In the genomic region with DNA sequence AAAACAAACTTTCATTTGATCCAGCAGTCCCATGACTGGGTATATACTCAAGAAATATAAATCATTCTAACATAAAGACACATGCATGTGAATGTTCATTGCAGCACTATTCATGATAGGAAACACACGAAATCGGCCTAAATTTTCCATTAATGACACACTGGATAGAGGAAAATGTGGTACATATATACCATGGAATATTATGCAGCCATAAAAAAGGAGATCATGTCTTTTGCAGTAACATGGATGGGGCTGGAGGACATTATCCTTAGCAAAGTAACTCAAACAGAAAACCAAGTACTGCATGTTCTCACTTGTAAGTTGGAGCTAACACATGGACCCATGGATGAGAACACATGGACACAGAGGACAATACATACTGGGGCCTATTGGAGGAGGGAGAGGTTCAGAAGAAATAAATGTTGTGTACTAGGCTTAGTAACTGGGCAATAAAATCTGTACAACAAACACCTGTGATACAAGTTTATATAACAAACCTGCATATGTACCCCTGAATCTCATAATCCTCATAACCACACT, we compare ENCODE assay signal across 38 cellular contexts.
"Had no signal": no experiment of that assay in that cellular context is flagged by ENCODE, and none has a peak within 500 bp of the region (broad histone marks: within the 10 kb centered on the region; RNA-seq: fewer than 3 reads in every experiment).

No MANE protein-coding gene starts in this region.

- H3K27ac Mint-ChIP-seq: activated CD4-positive, alpha-beta memory T cell treated with anti-CD3 and anti-CD28 coated beads, Interleukin-2, amount 10 ng/mL, durations not matched to agents 7 days and 5 days; activated CD4-positive, alpha-beta T cell treated with anti-CD3 and anti-CD28 coated beads for 36 hours; activated CD4-positive, alpha-beta T cell treated with anti-CD3 and anti-CD28 coated beads, Interleukin-2, amount 10 ng/mL, durations not matched to agents 7 days and 5 days; activated CD8-positive, alpha-beta memory T cell treated with anti-CD3 and anti-CD28 coated beads, Interleukin-2, amount 10 ng/mL, durations not matched to agents 7 days and 5 days; activated CD8-positive, alpha-beta T cell treated with anti-CD3 and anti-CD28 coated beads, Interleukin-2, amount 10 ng/mL, durations not matched to agents 7 days and 5 days; activated naive CD4-positive, alpha-beta T cell treated with anti-CD3 and anti-CD28 coated beads, Interleukin-2, amount 10 ng/mL, durations not matched to agents 7 days and 5 days; activated naive CD4-positive, alpha-beta T cell treated with anti-CD3 and anti-CD28 coated beads, Interleukin-2, amount 50 U/mL, for 24 hours; activated naive CD8-positive, alpha-beta T cell; activated naive CD8-positive, alpha-beta T cell treated with anti-CD3 and anti-CD28 coated beads, Interleukin-2, amount 10 ng/mL, durations not matched to agents 7 days and 5 days; activated naive CD8-positive, alpha-beta T cell treated with anti-CD3 and anti-CD28 coated beads, Interleukin-2, amount 50 U/mL, for 24 hours; activated T-cell treated with anti-CD3 and anti-CD28 coated beads, Interleukin-2, amount 50 U/mL, for 24 hours; activated T-helper 2 cell treated with anti-CD3 and anti-CD28 coated beads, Interferon-gamma antibody, Interleukin-2, Interleukin-4, amounts not matched to agents 10 μg/mL and 5 μg/mL and 100 μg/mL, durations not matched to agents 14 hours and 24 hours and 36 hours; T-helper 1 cell treated with Interleukin-12 subunit alpha and Interleukin-12 subunit beta and Interleukin-4 antibody, amounts not matched to agents 30 μg/mL and 1 μg/mL, for 36 hours; T-helper 2 cell treated with Interferon-gamma antibody and Interleukin-4, amounts not matched to agents 5 μg/mL and 100 μg/mL, for 36 hours; WTC11 had no signal

- H3K36me3 Mint-ChIP-seq: activated CD8-positive, alpha-beta memory T cell treated with anti-CD3 and anti-CD28 coated beads, Interleukin-2, amount 10 ng/mL, durations not matched to agents 7 days and 5 days; activated naive CD4-positive, alpha-beta T cell treated with anti-CD3 and anti-CD28 coated beads, Interleukin-2, amount 10 ng/mL, durations not matched to agents 7 days and 5 days; activated naive CD4-positive, alpha-beta T cell treated with anti-CD3 and anti-CD28 coated beads, Interleukin-2, amount 50 U/mL, for 24 hours; activated naive CD8-positive, alpha-beta T cell; activated naive CD8-positive, alpha-beta T cell treated with anti-CD3 and anti-CD28 coated beads, Interleukin-2, amount 10 ng/mL, durations not matched to agents 7 days and 5 days; WTC11 had no signal

- FAIRE-seq: TTC549 had no signal

- H3K27me3 ChIP-seq: ascending aorta, body of pancreas, brain microvascular endothelial cell, breast epithelium had no signal

- DNase-seq: activated CD4-positive, alpha-beta memory T cell treated with anti-CD3 and anti-CD28 coated beads, Interleukin-2, amount 10 ng/mL, durations not matched to agents 7 days and 5 days; activated CD4-positive, alpha-beta T cell treated with anti-CD3 and anti-CD28 coated beads for 1 hour; activated CD4-positive, alpha-beta T cell treated with anti-CD3 and anti-CD28 coated beads for 36 hours; activated CD4-positive, alpha-beta T cell treated with anti-CD3 and anti-CD28 coated beads for 48 hours; activated CD4-positive, alpha-beta T cell treated with anti-CD3 and anti-CD28 coated beads, Interleukin-2, amount 10 ng/mL, durations not matched to agents 7 days and 5 days; activated CD4-positive, alpha-beta T cell treated with anti-CD3 and anti-CD28 coated beads, Interleukin-2, amount 50 U/mL, for 48 hours; activated CD4-positive, CD25-positive, alpha-beta regulatory T cell; activated CD8-positive, alpha-beta memory T cell treated with anti-CD3 and anti-CD28 coated beads for 24 hours; activated CD8-positive, alpha-beta memory T cell treated with anti-CD3 and anti-CD28 coated beads, Interleukin-2, amount 10 ng/mL, durations not matched to agents 7 days and 5 days; activated CD8-positive, alpha-beta memory T cell treated with anti-CD3 and anti-CD28 coated beads, Interleukin-2, amount 50 U/mL, for 48 hours; activated CD8-positive, alpha-beta T cell treated with anti-CD3 and anti-CD28 coated beads, Interleukin-2, amount 10 ng/mL, durations not matched to agents 7 days and 5 days; activated effector memory CD4-positive, alpha-beta T cell treated with Interleukin-2 at 50 U/mL for 16 hours; activated gamma-delta T cell; activated naive CD4-positive, alpha-beta T cell treated with anti-CD3 and anti-CD28 coated beads, Interleukin-2, amount 10 ng/mL, durations not matched to agents 7 days and 5 days; activated naive CD4-positive, alpha-beta T cell treated with Interleukin-2 at 50 U/mL for 16 hours; activated naive CD8-positive, alpha-beta T cell treated with anti-CD3 and anti-CD28 coated beads, Interleukin-2, amount 10 ng/mL, durations not matched to agents 7 days and 5 days; activated naive CD8-positive, alpha-beta T cell treated with anti-CD3 and anti-CD28 coated beads, Interleukin-2, amount 50 U/mL, for 24 hours; activated T-cell treated with anti-CD3 and anti-CD28 coated beads, Interleukin-2, amount 50 U/mL, for 24 hours; activated T-cell treated with anti-CD3 and anti-CD28 coated beads, Interleukin-2, amount 50 U/mL, for 48 hours; amygdala; anterior cingulate cortex; body of pancreas; brain microvascular endothelial cell; central memory CD4-positive, alpha-beta T cell; T-helper 1 cell; T-helper 2 cell; T-helper 9 cell; WERI-Rb-1 had no signal

- H3K36me3 ChIP-seq: ascending aorta, brain microvascular endothelial cell, breast epithelium, WERI-Rb-1 had no signal

- H3K4me1 ChIP-seq: ascending aorta, body of pancreas, breast epithelium had no signal

- H3K9me3 ChIP-seq: ascending aorta, body of pancreas, breast epithelium had no signal

- H3K4me3 ChIP-seq: ascending aorta, body of pancreas, breast epithelium had no signal

- H3K27ac ChIP-seq: ascending aorta, body of pancreas, brain microvascular endothelial cell, breast epithelium, WERI-Rb-1 had no signal

- H3K4me1 Mint-ChIP-seq: activated CD4-positive, alpha-beta memory T cell treated with anti-CD3 and anti-CD28 coated beads, Interleukin-2, amount 10 ng/mL, durations not matched to agents 7 days and 5 days; activated CD4-positive, alpha-beta T cell treated with anti-CD3 and anti-CD28 coated beads for 36 hours; activated CD4-positive, alpha-beta T cell treated with anti-CD3 and anti-CD28 coated beads, Interleukin-2, amount 10 ng/mL, durations not matched to agents 7 days and 5 days; activated CD8-positive, alpha-beta memory T cell treated with anti-CD3 and anti-CD28 coated beads, Interleukin-2, amount 10 ng/mL, durations not matched to agents 7 days and 5 days; activated naive CD4-positive, alpha-beta T cell treated with anti-CD3 and anti-CD28 coated beads, Interleukin-2, amount 10 ng/mL, durations not matched to agents 7 days and 5 days; activated naive CD4-positive, alpha-beta T cell treated with anti-CD3 and anti-CD28 coated beads, Interleukin-2, amount 50 U/mL, for 24 hours; activated naive CD8-positive, alpha-beta T cell treated with anti-CD3 and anti-CD28 coated beads, Interleukin-2, amount 10 ng/mL, durations not matched to agents 7 days and 5 days; activated naive CD8-positive, alpha-beta T cell treated with anti-CD3 and anti-CD28 coated beads, Interleukin-2, amount 50 U/mL, for 24 hours; WTC11 had no signal

- H3K4me3 Mint-ChIP-seq: activated CD4-positive, alpha-beta memory T cell treated with anti-CD3 and anti-CD28 coated beads, Interleukin-2, amount 10 ng/mL, durations not matched to agents 7 days and 5 days; activated CD4-positive, alpha-beta T cell treated with anti-CD3 and anti-CD28 coated beads for 36 hours; activated CD4-positive, alpha-beta T cell treated with anti-CD3 and anti-CD28 coated beads, Interleukin-2, amount 10 ng/mL, durations not matched to agents 7 days and 5 days; activated CD8-positive, alpha-beta memory T cell treated with anti-CD3 and anti-CD28 coated beads, Interleukin-2, amount 10 ng/mL, durations not matched to agents 7 days and 5 days; activated CD8-positive, alpha-beta T cell treated with anti-CD3 and anti-CD28 coated beads, Interleukin-2, amount 10 ng/mL, durations not matched to agents 7 days and 5 days; activated naive CD4-positive, alpha-beta T cell treated with anti-CD3 and anti-CD28 coated beads, Interleukin-2, amount 10 ng/mL, durations not matched to agents 7 days and 5 days; activated naive CD4-positive, alpha-beta T cell treated with anti-CD3 and anti-CD28 coated beads, Interleukin-2, amount 50 U/mL, for 24 hours; activated naive CD8-positive, alpha-beta T cell; activated naive CD8-positive, alpha-beta T cell treated with anti-CD3 and anti-CD28 coated beads, Interleukin-2, amount 10 ng/mL, durations not matched to agents 7 days and 5 days; activated naive CD8-positive, alpha-beta T cell treated with anti-CD3 and anti-CD28 coated beads, Interleukin-2, amount 50 U/mL, for 24 hours; activated T-cell treated with anti-CD3 and anti-CD28 coated beads, Interleukin-2, amount 50 U/mL, for 24 hours; T-helper 1 cell treated with Interleukin-12 subunit alpha and Interleukin-12 subunit beta and Interleukin-4 antibody, amounts not matched to agents 30 μg/mL and 1 μg/mL, for 36 hours; T-helper 2 cell treated with Interferon-gamma antibody and Interleukin-4, amounts not matched to agents 5 μg/mL and 100 μg/mL, for 36 hours; WTC11 had no signal

- H3K27me3 Mint-ChIP-seq: activated CD4-positive, alpha-beta T cell treated with anti-CD3 and anti-CD28 coated beads for 36 hours; activated naive CD4-positive, alpha-beta T cell treated with anti-CD3 and anti-CD28 coated beads, Interleukin-2, amount 10 ng/mL, durations not matched to agents 7 days and 5 days had no signal

- H3K9me3 Mint-ChIP-seq: activated CD4-positive, alpha-beta memory T cell treated with anti-CD3 and anti-CD28 coated beads, Interleukin-2, amount 10 ng/mL, durations not matched to agents 7 days and 5 days; activated CD4-positive, alpha-beta T cell treated with anti-CD3 and anti-CD28 coated beads, Interleukin-2, amount 10 ng/mL, durations not matched to agents 7 days and 5 days; activated naive CD4-positive, alpha-beta T cell treated with anti-CD3 and anti-CD28 coated beads, Interleukin-2, amount 10 ng/mL, durations not matched to agents 7 days and 5 days; activated naive CD4-positive, alpha-beta T cell treated with anti-CD3 and anti-CD28 coated beads, Interleukin-2, amount 50 U/mL, for 24 hours; activated naive CD8-positive, alpha-beta T cell treated with anti-CD3 and anti-CD28 coated beads, Interleukin-2, amount 50 U/mL, for 24 hours; activated T-cell treated with anti-CD3 and anti-CD28 coated beads, Interleukin-2, amount 50 U/mL, for 24 hours; activated T-helper 2 cell treated with anti-CD3 and anti-CD28 coated beads, Interferon-gamma antibody, Interleukin-2, Interleukin-4, amounts not matched to agents 10 μg/mL and 5 μg/mL and 100 μg/mL, durations not matched to agents 14 hours and 24 hours and 36 hours; T-helper 1 cell treated with Interleukin-12 subunit alpha and Interleukin-12 subunit beta and Interleukin-4 antibody, amounts not matched to agents 30 μg/mL and 1 μg/mL, for 36 hours; T-helper 2 cell treated with Interferon-gamma antibody and Interleukin-4, amounts not matched to agents 5 μg/mL and 100 μg/mL, for 36 hours had no signal

- ATAC-seq: activated CD4-positive, alpha-beta T cell treated with anti-CD3 and anti-CD28 coated beads for 36 hours; activated CD4-positive, CD25-positive, alpha-beta regulatory T cell treated with anti-CD3 and anti-CD28 coated beads, Interleukin-2, amount 50 U/mL, for 24 hours; activated CD8-positive, alpha-beta memory T cell treated with anti-CD3 and anti-CD28 coated beads, Interleukin-2, amount 10 ng/mL, durations not matched to agents 7 days and 5 days; activated CD8-positive, alpha-beta T cell treated with anti-CD3 and anti-CD28 coated beads, Interleukin-2, amount 10 ng/mL, durations not matched to agents 7 days and 5 days; activated naive CD8-positive, alpha-beta T cell treated with anti-CD3 and anti-CD28 coated beads, Interleukin-2, amount 50 U/mL, for 24 hours; body of pancreas; WTC11 had no signal
